9 cellular contexts compared by ENCODE assay signal in genomic region chr2:161423351-161424178, GRCh38. TPM values are rescaled to one million over a fixed set of nuclear protein-coding genes. Genes with fewer than 3 reads are reported as not detected.
DNase-seq lines count a peak whose midpoint lies in the region; ATAC-seq and TF ChIP-seq lines count a peak whose summit lies in the region.
"Had no signal": no experiment of that assay in that cellular context is flagged by ENCODE, and none has a peak within 500 bp of the region (broad histone marks: within the 10 kb centered on the region; RNA-seq: fewer than 3 reads in every experiment).

No MANE protein-coding gene starts in this region.

- peak; percentile 23 for DNase-seq in GM10248 (ENCODE audit: extremely low spot score)
- DNase-seq in activated T-cell treated with anti-CD3 and anti-CD28 coated beads, Interleukin-2, amount 50 U/mL, for 48 hours, result peak; percentile 31 to 39
- peak in 1 of 2 donors; percentile 15 for DNase-seq in heart right ventricle
- no peak for DNase-seq in RKO (ENCODE audit: low spot score)
- no peak for DNase-seq in NCI-H1105 treated with DMSO at 0.1 percent for 48 hours (lab: John Stamatoyannopoulos, UW)
- DNase-seq in NCI-H2081 treated with DMSO at 0.1 percent for 48 hours (lab: John Stamatoyannopoulos, UW), result no peak
- DNase-seq in NCI-H748 treated with DMSO at 0.1 percent for 48 hours (lab: John Stamatoyannopoulos, UW), result no peak

- H3K27ac ChIP-seq in heart right ventricle, result no peak overlapping the region
- H3K27ac ChIP-seq in rectal smooth muscle tissue (ENCODE audit: low read depth, low read length), result no peak overlapping the region

- intact Hi-C loops in heart right ventricle (cut with DNase I), result loop anchor here in 1 of 10 donors (10.0 kb wide), 1 partner anchor 701 kb away; no protein-coding TSS in a partner anchor

- H3K27me3 ChIP-seq in heart right ventricle (peaks cover 34 to 100% (median 100%) of the 10 kb centered on the region in 7 donors), rectal smooth muscle tissue (ENCODE audit: control insufficient read depth, insufficient read depth, low read length) (peaks cover 75% of the 10 kb centered on the region)

- H3K4me1 ChIP-seq in heart right ventricle, result peaks cover 0 to 34% (median 21%) of the 10 kb centered on the region in 9 donors
- H3K4me1 ChIP-seq in rectal smooth muscle tissue (ENCODE audit: control insufficient read depth, insufficient read depth, low read length), result no peaks in the 10 kb centered on the region

- H3K9ac ChIP-seq in rectal smooth muscle tissue (ENCODE audit: low read length), result no peak overlapping the region

- POLR2A ChIA-PET in GM10248 (lab: Yijun Ruan, JAX), result no interaction called here

- H3K9me3 ChIP-seq in heart right ventricle, result no peaks in the 10 kb centered on the region

- TF ChIP-seq CTCF in GM10248 (IDR thresholded peaks at IDR 0.05; ENCODE audit: control extremely low read depth, extremely low read depth, low read depth, missing control alignments) (no peak), heart right ventricle (IDR thresholded peaks at IDR 0.05) (no peak)

- CTCF ChIA-PET in GM10248 (lab: Yijun Ruan, JAX), result interaction anchor here (1.3 kb wide), 1 partner anchor 17 kb away, joined by 3 read pairs; no protein-coding TSS in a partner anchor

- H3K4me3 ChIP-seq in heart right ventricle (peak overlapping the region; percentile 8 to 40 (median 32)), rectal smooth muscle tissue (ENCODE audit: low read length) (peak overlapping the region; percentile 54)

- H3K36me3 ChIP-seq in heart right ventricle, result no peaks in the 10 kb centered on the region
- no peaks in the 10 kb centered on the region for H3K36me3 ChIP-seq in rectal smooth muscle tissue (ENCODE audit: control insufficient read depth, insufficient read depth, low read length)

- ATAC-seq in heart right ventricle, result peak in 6 of 8 donors; percentile 27 to 65 (median 36)

- 2 to 3% methylated on average over 96 to 114 of the region's 114 CpGs for WGBS in heart right ventricle, 2 donors

RNA-seq across cellular contexts. Expression of gene TBR1, which starts 7.5 kb away (rescaled TPM):
- not detected for total RNA-seq in heart right ventricle
- polyA plus RNA-seq in heart right ventricle, result not detected
- total RNA-seq: M059J had no signal

Comparison
In these comparisons a context has a peak if more than half of its experiments do, and no peak if none do; other contexts are left out.
1. DNase-seq: peak in GM10248 (single experiment) and activated T-cell treated with anti-CD3 and anti-CD28 coated beads, Interleukin-2, amount 50 U/mL, for 48 hours (2 of 2); none in RKO (single experiment), NCI-H1105 treated with DMSO at 0.1 percent for 48 hours (single experiment), NCI-H2081 treated with DMSO at 0.1 percent for 48 hours (single experiment) and NCI-H748 treated with DMSO at 0.1 percent for 48 hours (single experiment).